In the genomic region with DNA sequence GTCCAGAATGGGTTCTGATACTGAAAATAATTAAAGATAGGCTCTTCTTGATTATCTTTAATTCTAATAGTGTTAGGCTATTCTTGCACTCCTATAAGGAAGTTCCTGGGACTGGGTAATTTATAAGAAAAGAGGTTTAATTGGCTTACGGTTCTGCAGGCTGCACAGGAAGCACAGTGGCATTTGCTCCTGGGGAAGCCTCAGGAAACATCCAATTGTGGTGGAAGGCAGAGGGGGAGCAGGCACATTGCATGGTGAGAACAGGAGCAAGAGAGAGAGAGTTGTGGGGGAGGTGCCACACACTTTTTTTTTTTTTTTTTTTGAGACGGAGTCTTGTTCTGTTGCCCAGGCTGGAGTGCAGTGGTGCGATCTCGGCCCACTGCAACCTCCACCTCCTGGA, we compare ENCODE assay signal across 6 cellular contexts.
DNase-seq lines count a peak whose midpoint lies in the region; TF ChIP-seq lines count a peak whose summit lies in the region.
"Not testable (repeated sequence)": the region's sequence is repeated elsewhere in the genome, so short reads cannot be mapped to it uniquely, and the experiment has no call there.

No MANE protein-coding gene starts in this region.

- POLR2A ChIA-PET in A673 (lab: Charles Lee; ENCODE audit: low non-redundant PET) = not testable (repeated sequence)

- not testable (repeated sequence) for TF ChIP-seq CTCF in A673 (conservative IDR thresholded peaks at IDR 0.05; ENCODE audit: low read depth, low read length)

- not testable (repeated sequence) for H3K36me3 ChIP-seq in A673 (ENCODE audit: insufficient read depth, low read length, poor library complexity, severe bottlenecking)

- not testable (repeated sequence) for H3K9me3 ChIP-seq in A673 (ENCODE audit: low read depth, low read length, poor library complexity, severe bottlenecking)

- not testable (repeated sequence) for H3K4me3 ChIP-seq in A673 (ENCODE audit: low read depth, low read length, poor library complexity, severe bottlenecking)

- BruUV-seq in A673 (replicated peaks; lab: Mats Ljungman, UMichigan) = not testable (repeated sequence)

- CTCF ChIA-PET in A673 (lab: Charles Lee) = not testable (repeated sequence)

- peaks cover 19% of the 10 kb centered on the region for H3K4me1 ChIP-seq in A673 (ENCODE audit: insufficient read depth, low read length, poor library complexity, severe bottlenecking)

- H3K27ac ChIP-seq in A673 (ENCODE audit: low read depth, low read length, poor library complexity, severe bottlenecking) = not testable (repeated sequence)

- intact Hi-C loops in A673 (cut with micrococcal nuclease; ENCODE audit: unreplicated experiment) = not testable (repeated sequence)

- not testable (repeated sequence) for H3K27me3 ChIP-seq in A673 (replicated peaks; ENCODE audit: insufficient read depth, low read depth, low read length, poor library complexity)

- DNase-seq in A673 (ENCODE audit: low spot score) (peak; percentile 93), ELF-1 (ENCODE audit: low read depth, low spot score) (peak; percentile 4), NCI-H2227 (lab: John Stamatoyannopoulos, UW; ENCODE audit: unreplicated experiment) (peak; percentile 56), NCI-H2227 treated with DMSO at 0.1 percent for 48 hours (lab: John Stamatoyannopoulos, UW) (peak; percentile 75), NCI-H82 (lab: John Stamatoyannopoulos, UW) (peak; percentile 18), islet precursor cell (peak; percentile 57)

Comparison
In these comparisons a context has a peak if more than half of its experiments do, and no peak if none do; other contexts are left out.
1. DNase-seq: peak in every context shown above with its lines; median percentile 93 in A673; 75 in NCI-H2227 treated with DMSO at 0.1 percent for 48 hours; 57 in islet precursor cell; 56 in NCI-H2227; 18 in NCI-H82; 4 in ELF-1.